8 cellular contexts compared by ENCODE assay signal in genomic region chr11:46593550-46594382, GRCh38. TPM values are rescaled to one million over a fixed set of nuclear protein-coding genes. Genes with fewer than 3 reads are reported as not detected.
DNase-seq lines count a peak whose midpoint lies in the region; ATAC-seq, FAIRE-seq and TF ChIP-seq lines count a peak whose summit lies in the region.

TSS of gene AMBRA1 (minus strand) at chr11:46594023. CDS start at chr11:46548380, 45,643 bp downstream.

- H3K9me3 Mint-ChIP-seq in T-helper 2 cell treated with Interferon-gamma antibody and Interleukin-4, amounts not matched to agents 5 μg/mL and 100 μg/mL, for 36 hours: peaks cover 4% of the 10 kb centered on the region
- H3K9me3 Mint-ChIP-seq in astrocyte (ENCODE audit: unreplicated experiment): no peaks in the 10 kb centered on the region

- intact Hi-C loops in vagina (cut with DNase I): no loop called here

- peak within 1 kb of the TSS; percentile 89 for H3K27ac Mint-ChIP-seq in T-helper 2 cell treated with Interferon-gamma antibody and Interleukin-4, amounts not matched to agents 5 μg/mL and 100 μg/mL, for 36 hours
- H3K27ac Mint-ChIP-seq in astrocyte (ENCODE audit: unreplicated experiment): peak within 1 kb of the TSS; percentile 68

- TF ChIP-seq CTCF in astrocyte (IDR thresholded peaks at IDR 0.05; ENCODE audit: insufficient read depth, low read depth, low read length) (no peak), vagina (IDR thresholded peaks at IDR 0.05) (no peak)

- H3K27ac ChIP-seq in astrocyte (ENCODE audit: low read depth, low read length) (peak within 1 kb of the TSS; percentile 78), rectal smooth muscle tissue (ENCODE audit: low read depth, low read length) (peak within 1 kb of the TSS; percentile 28), vagina (peak within 1 kb of the TSS; percentile 83)

- H3K4me2 ChIP-seq in astrocyte (ENCODE audit: low read length): peak within 1 kb of the TSS; percentile 94

- H4K20me1 ChIP-seq in astrocyte (ENCODE audit: insufficient read depth, low read length): peaks cover 44% of the 10 kb centered on the region

- peaks cover 25% of the 10 kb centered on the region for H3K4me1 Mint-ChIP-seq in T-helper 2 cell treated with Interferon-gamma antibody and Interleukin-4, amounts not matched to agents 5 μg/mL and 100 μg/mL, for 36 hours (ENCODE audit: low read depth)
- peaks cover 19% of the 10 kb centered on the region for H3K4me1 Mint-ChIP-seq in astrocyte (ENCODE audit: low read depth, unreplicated experiment)

- H3K27me3 ChIP-seq in astrocyte (ENCODE audit: insufficient read depth, low read length): no peaks in the 10 kb centered on the region
- H3K27me3 ChIP-seq in rectal smooth muscle tissue (ENCODE audit: control insufficient read depth, insufficient read depth, low read length): no peaks in the 10 kb centered on the region
- no peaks in the 10 kb centered on the region for H3K27me3 ChIP-seq in vagina

- H3K9me3 ChIP-seq in astrocyte (ENCODE audit: insufficient read depth, low read depth, low read length) (no peaks in the 10 kb centered on the region), vagina (no peaks in the 10 kb centered on the region)

- H3K36me3 ChIP-seq in astrocyte (ENCODE audit: insufficient read depth, low read length): no peaks in the 10 kb centered on the region
- no peaks in the 10 kb centered on the region for H3K36me3 ChIP-seq in rectal smooth muscle tissue (ENCODE audit: control insufficient read depth, insufficient read depth, low read length)
- H3K36me3 ChIP-seq in vagina: no peaks in the 10 kb centered on the region

- H3K4me3 ChIP-seq in astrocyte (ENCODE audit: insufficient read depth, low read depth, low read length) (peak within 1 kb of the TSS; percentile 98), rectal smooth muscle tissue (ENCODE audit: low read length) (peak within 1 kb of the TSS; percentile 88), vagina (peak within 1 kb of the TSS; percentile 77 to 97)

- H3K27me3 Mint-ChIP-seq in T-helper 2 cell treated with Interferon-gamma antibody and Interleukin-4, amounts not matched to agents 5 μg/mL and 100 μg/mL, for 36 hours (ENCODE audit: low read depth): no peaks in the 10 kb centered on the region
- no peaks in the 10 kb centered on the region for H3K27me3 Mint-ChIP-seq in astrocyte (ENCODE audit: low read depth, unreplicated experiment)

- DNase-seq in NCI-H187 treated with DMSO at 0.1 percent for 48 hours (lab: John Stamatoyannopoulos, UW) (peak; percentile 83), astrocyte (ENCODE audit: low read depth) (peak; percentile 88), hepatic stellate cell (ENCODE audit: low spot score) (peak; percentile 73), vagina (ENCODE audit: extremely low spot score in 2 of 2) (no peak)
- DNase-seq in T-helper 2 cell treated with Interferon-gamma antibody and Interleukin-4, amounts not matched to agents 5 μg/mL and 100 μg/mL, for 36 hours (ENCODE audit: low spot score): peak; percentile 86

- peak within 1 kb of the TSS; percentile 92 for H3K4me3 Mint-ChIP-seq in T-helper 2 cell treated with Interferon-gamma antibody and Interleukin-4, amounts not matched to agents 5 μg/mL and 100 μg/mL, for 36 hours
- H3K4me3 Mint-ChIP-seq in astrocyte (ENCODE audit: unreplicated experiment): peak within 1 kb of the TSS; percentile 98

- H3K9ac ChIP-seq in astrocyte (ENCODE audit: low read length): peak within 1 kb of the TSS; percentile 95
- peak within 1 kb of the TSS; percentile 69 for H3K9ac ChIP-seq in rectal smooth muscle tissue (ENCODE audit: low read length)

- peaks cover 8% of the 10 kb centered on the region for H3K36me3 Mint-ChIP-seq in T-helper 2 cell treated with Interferon-gamma antibody and Interleukin-4, amounts not matched to agents 5 μg/mL and 100 μg/mL, for 36 hours (ENCODE audit: low read depth)
- no peaks in the 10 kb centered on the region for H3K36me3 Mint-ChIP-seq in astrocyte (ENCODE audit: low read depth, unreplicated experiment)

- H3K4me1 ChIP-seq in astrocyte (ENCODE audit: insufficient read depth, low read length) (peaks cover 17% of the 10 kb centered on the region), rectal smooth muscle tissue (ENCODE audit: control insufficient read depth, insufficient read depth, low read length) (peaks cover 8% of the 10 kb centered on the region), vagina (peaks cover 48% of the 10 kb centered on the region)

- peak in 1 of 2 donors; percentile 31 for TF ChIP-seq POLR2A in vagina (IDR thresholded peaks at IDR 0.05)

- FAIRE-seq in astrocyte (lab: Jason Lieb, UNC): no peak

- ATAC-seq in GM18499 (IDR thresholded peaks at IDR 0.05; ENCODE audit: insufficient read depth, unreplicated experiment): peak; percentile 52
- peak; percentile 82 for ATAC-seq in HG02938 (IDR thresholded peaks at IDR 0.05; ENCODE audit: unreplicated experiment)

- H3K79me2 ChIP-seq in astrocyte (ENCODE audit: insufficient read depth, low read length): peaks cover 55% of the 10 kb centered on the region

- peak within 1 kb of the TSS; percentile 83 for H2AFZ ChIP-seq in astrocyte (ENCODE audit: low read depth, low read length)

RNA-seq across cellular contexts. Expression of gene AMBRA1, which starts in this region (rescaled TPM):
- total RNA-seq in astrocyte (29.0 and 29.4 TPM in 2 replicates), vagina (40.0 TPM)

Comparison
In these comparisons a context has a peak if more than half of its experiments do, and no peak if none do; other contexts are left out.
1. DNase-seq: peak in NCI-H187 treated with DMSO at 0.1 percent for 48 hours (single experiment), T-helper 2 cell treated with Interferon-gamma antibody and Interleukin-4, amounts not matched to agents 5 μg/mL and 100 μg/mL, for 36 hours (single experiment), astrocyte (single experiment) and hepatic stellate cell (single experiment); none in vagina (0 of 2).
2. H3K27ac ChIP-seq: peak in every context shown above with its lines; median percentile 83 in vagina; 78 in astrocyte; 28 in rectal smooth muscle tissue.
3. Peak in every context shown above with its lines, with median percentiles within 50 percentile points of each other: H3K4me3 ChIP-seq.